In the genomic region with DNA sequence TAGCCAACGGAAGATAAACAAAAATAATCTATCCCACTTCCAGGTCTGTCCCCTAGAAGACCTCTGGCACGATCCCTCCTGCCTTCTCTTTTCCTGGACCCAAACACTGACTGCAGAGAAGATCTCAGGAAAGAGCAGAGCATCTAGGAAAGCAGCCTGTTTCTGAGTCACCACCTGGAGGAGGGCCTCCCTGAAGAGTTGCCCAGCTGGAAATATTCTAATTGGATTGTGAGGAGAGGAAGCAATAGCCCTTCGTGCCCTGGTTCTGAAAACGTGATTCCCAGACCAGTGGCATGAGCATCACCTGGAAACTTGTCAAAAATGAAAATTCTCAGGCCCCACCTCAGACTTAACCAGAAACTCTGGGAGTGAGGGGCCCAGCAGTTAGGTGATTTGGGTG, we compare ENCODE assay signal across 12 cellular contexts.
DNase-seq lines count a peak whose midpoint lies in the region; ATAC-seq lines count a peak whose summit lies in the region.
"Had no signal": no experiment of that assay in that cellular context is flagged by ENCODE, and none has a peak within 500 bp of the region (broad histone marks: within the 10 kb centered on the region; RNA-seq: fewer than 3 reads in every experiment).

No MANE protein-coding gene starts in this region.

- in situ Hi-C loops in G401 (cut with HindIII; ENCODE audit: low sequenced_read_pairs), result no loop called here

- H3K9ac ChIP-seq in mesenchymal stem cell (ENCODE audit: low read length), result peak overlapping the region; percentile 39

- H2BK12ac ChIP-seq in mesenchymal stem cell (ENCODE audit: low read length in 2 of 2), result no peak overlapping the region

- H3K14ac ChIP-seq in mesenchymal stem cell (ENCODE audit: low read length in 2 of 2), result no peak overlapping the region

- H2BK120ac ChIP-seq in mesenchymal stem cell (ENCODE audit: low read depth, low read length), result no peak overlapping the region

- no peak overlapping the region for H4K91ac ChIP-seq in mesenchymal stem cell (ENCODE audit: low read length)

- DNase-seq in G401 (ENCODE audit: low spot score) (peak; percentile 13), NCI-H2196 treated with DMSO at 0.1 percent for 48 hours (lab: John Stamatoyannopoulos, UW; ENCODE audit: unreplicated experiment) (peak; percentile 31), cerebellar cortex (ENCODE audit: low spot score) (peak; percentile 5), mesenchymal stem cell (peak; percentile 24), NCI-H2107 (lab: John Stamatoyannopoulos, UW) (no peak), activated T-cell treated with anti-CD3 and anti-CD28 coated beads for 4 hours (no peak)
- DNase-seq: activated CD4-positive, alpha-beta T cell treated with anti-CD3 and anti-CD28 coated beads, Interleukin-2, amount 50 U/mL, for 4 hours; heart right ventricle; stimulated activated CD4-positive, alpha-beta T cell treated with anti-CD3 and anti-CD28 coated beads, Interleukin-4, amount 100 ng/mL, for 4 hours had no signal

- no peak overlapping the region for H3K4me2 ChIP-seq in mesenchymal stem cell (ENCODE audit: low read length, poor library complexity, severe bottlenecking)

- H3K4me3 ChIP-seq in mesenchymal stem cell (ENCODE audit: insufficient read depth in 1 of 2, low read depth in 1 of 2, low read length in 2 of 2), result no peak overlapping the region
- H3K4me3 ChIP-seq: coronary artery, heart right ventricle had no signal

- H3K18ac ChIP-seq in mesenchymal stem cell (ENCODE audit: low read depth in 1 of 2, low read length in 2 of 2), result no peak overlapping the region

- WGBS in mesenchymal stem cell, result 23% methylated on average over 4 of the region's 4 CpGs

- H3K23ac ChIP-seq in mesenchymal stem cell (ENCODE audit: low read length in 2 of 2), result no peak overlapping the region

- no peak overlapping the region for H2BK5ac ChIP-seq in mesenchymal stem cell (ENCODE audit: low read depth, low read length, poor library complexity, severe bottlenecking)

- no peak overlapping the region for H2AFZ ChIP-seq in mesenchymal stem cell (ENCODE audit: low read depth, low read length)

- H2BK15ac ChIP-seq in mesenchymal stem cell (ENCODE audit: low read depth, poor library complexity, severe bottlenecking), result no peak overlapping the region

- peaks cover 0 to 9% of the 10 kb centered on the region in 2 experiments for H3K27me3 ChIP-seq in mesenchymal stem cell (ENCODE audit: control insufficient read depth in 1 of 2, insufficient read depth in 1 of 2, low read length in 2 of 2)

- H3K36me3 ChIP-seq in mesenchymal stem cell (ENCODE audit: control insufficient read depth in 1 of 2, insufficient read depth in 2 of 2, low read depth in 1 of 2, low read length in 2 of 2), result no peaks in the 10 kb centered on the region
- H3K36me3 ChIP-seq: heart right ventricle had no signal

- no peaks in the 10 kb centered on the region for H3K9me3 ChIP-seq in mesenchymal stem cell (ENCODE audit: control insufficient read depth, low read length)
- H3K9me3 ChIP-seq: heart right ventricle had no signal

- no peak overlapping the region for H3K27ac ChIP-seq in mesenchymal stem cell (ENCODE audit: low read length, poor library complexity, severe bottlenecking)
- H3K27ac ChIP-seq: coronary artery, heart right ventricle had no signal

- ATAC-seq in GM18511 (IDR thresholded peaks at IDR 0.05; ENCODE audit: unreplicated experiment) (no peak), HG03039 (IDR thresholded peaks at IDR 0.05; ENCODE audit: unreplicated experiment) (no peak)

- H3K79me1 ChIP-seq in mesenchymal stem cell (replicated peaks; ENCODE audit: low read length, poor library complexity, severe bottlenecking), result no peaks in the 10 kb centered on the region

- no peak overlapping the region for H3K4ac ChIP-seq in mesenchymal stem cell (ENCODE audit: low read depth in 1 of 2, low read length in 2 of 2)

- no peak overlapping the region for H2AK5ac ChIP-seq in mesenchymal stem cell (ENCODE audit: low read length, severe bottlenecking)

- H4K8ac ChIP-seq in mesenchymal stem cell (ENCODE audit: low read length), result no peak overlapping the region

- no peaks in the 10 kb centered on the region for H3K4me1 ChIP-seq in mesenchymal stem cell (ENCODE audit: control insufficient read depth, insufficient read depth, low read depth, low read length)
- H3K4me1 ChIP-seq: heart right ventricle had no signal

Comparison
In these comparisons a context has a peak if more than half of its experiments do, and no peak if none do; other contexts are left out.
1. DNase-seq: peak in G401 (single experiment), NCI-H2196 treated with DMSO at 0.1 percent for 48 hours (single experiment), cerebellar cortex (single experiment) and mesenchymal stem cell (single experiment); none in NCI-H2107 (single experiment) and activated T-cell treated with anti-CD3 and anti-CD28 coated beads for 4 hours (single experiment).